Comparison of ENCODE assay signal across 31 cellular contexts in genomic region chr6:127078669-127079068, GRCh38. TPM values are rescaled to one million over a fixed set of nuclear protein-coding genes. Genes with fewer than 3 reads are reported as not detected.
"Had no signal": no experiment of that assay in that cellular context is flagged by ENCODE, and none has a peak within 500 bp of the region (broad histone marks: within the 10 kb centered on the region; RNA-seq: fewer than 3 reads in every experiment).

No MANE protein-coding gene starts in this region.

- H3K79me2 ChIP-seq: parathyroid adenoma had no signal

- ATAC-seq: natural killer cell; psoas muscle; right cardiac atrium; sciatic nerve; stimulated activated memory B cell treated with anti-CD40 and anti-IgM and Interleukin-4, amounts not matched to agents 10 μg/mL and 1 μg/mL and 100 μg/mL, for 72 hours; stimulated activated naive CD8-positive, alpha-beta T cell treated with anti-CD3 and anti-CD28 coated beads, Interleukin-15, amount 100 ng/mL, for 72 hours; stimulated activated naive CD8-positive, alpha-beta T cell treated with anti-CD3 and anti-CD28 coated beads, Interleukin-15, Interleukin-2, amounts not matched to agents 100 U/mL and 50 U/mL, for 24 hours; upper lobe of right lung had no signal

- H3K9ac ChIP-seq: neural progenitor cell, parathyroid adenoma had no signal

- H3K4me1 Mint-ChIP-seq: natural killer cell; neural progenitor cell; stimulated activated memory B cell treated with anti-CD40 and anti-IgM and Interleukin-4, amounts not matched to agents 10 μg/mL and 1 μg/mL and 100 μg/mL, for 72 hours; stimulated activated naive CD8-positive, alpha-beta T cell treated with anti-CD3 and anti-CD28 coated beads, Interleukin-15, amount 100 ng/mL, for 72 hours had no signal

- H2AFZ ChIP-seq: neural progenitor cell, parathyroid adenoma had no signal

- H3K9me3 ChIP-seq: ovary, psoas muscle, spleen, suprapubic skin, testis, tibial artery, transverse colon, upper lobe of right lung, uterus had no signal

- H3K27ac ChIP-seq: neural progenitor cell, ovary, parathyroid adenoma, psoas muscle, skin epidermis, spleen, suprapubic skin, testis, tibial artery, transverse colon, upper lobe of right lung, uterus had no signal

- DNase-seq: natural killer cell; occipital lobe; ovary; posterior cingulate gyrus; psoas muscle; right cardiac atrium; spleen; stimulated activated CD4-positive, alpha-beta T cell treated with anti-CD3 and anti-CD28 coated beads, Interleukin-12 subunit alpha, Interleukin-12 subunit beta, amount 100 ng/mL, for 4 hours; stimulated activated CD4-positive, alpha-beta T cell treated with anti-CD3 and anti-CD28 coated beads, Interleukin-1b, Interleukin-23, amount 100 ng/mL, for 48 hours; stimulated activated CD4-positive, alpha-beta T cell treated with anti-CD3 and anti-CD28 coated beads, Interleukin-4, amount 100 ng/mL, for 1 hour; stimulated activated CD4-positive, alpha-beta T cell treated with anti-CD3 and anti-CD28 coated beads, Interleukin-4, amount 100 ng/mL, for 4 hours; stimulated activated CD8-positive, alpha-beta memory T cell treated with anti-CD3 and anti-CD28 coated beads, Interleukin-4, amount 100 ng/mL, for 48 hours; stimulated activated naive CD4-positive, alpha-beta T cell; stimulated activated naive CD8-positive, alpha-beta T cell treated with anti-CD3 and anti-CD28 coated beads, Interleukin-15, amount 100 ng/mL, for 72 hours; stimulated activated naive CD8-positive, alpha-beta T cell treated with anti-CD3 and anti-CD28 coated beads, Interleukin-15, Interleukin-2, amounts not matched to agents 100 U/mL and 50 U/mL, for 24 hours; substantia nigra; testis; tibial artery; transverse colon; upper lobe of right lung; uterus had no signal

- H3K27me3 Mint-ChIP-seq: stimulated activated memory B cell treated with anti-CD40 and anti-IgM and Interleukin-4, amounts not matched to agents 10 μg/mL and 1 μg/mL and 100 μg/mL, for 72 hours; type B pancreatic cell had no signal

- H3K4me3 Mint-ChIP-seq: natural killer cell; nephron; neural progenitor cell; stimulated activated memory B cell treated with anti-CD40 and anti-IgM and Interleukin-4, amounts not matched to agents 10 μg/mL and 1 μg/mL and 100 μg/mL, for 72 hours; stimulated activated naive CD8-positive, alpha-beta T cell treated with anti-CD3 and anti-CD28 coated beads, Interleukin-15, amount 100 ng/mL, for 72 hours; type B pancreatic cell had no signal

- H3K4me3 ChIP-seq: neural progenitor cell, ovary, psoas muscle, skin epidermis, smooth muscle cell, spleen, suprapubic skin, testis, tibial artery, transverse colon, upper lobe of right lung, uterus had no signal

- H3K27ac Mint-ChIP-seq: natural killer cell; neural progenitor cell; progenitor cell of endocrine pancreas; stimulated activated memory B cell treated with anti-CD40 and anti-IgM and Interleukin-4, amounts not matched to agents 10 μg/mL and 1 μg/mL and 100 μg/mL, for 72 hours; stimulated activated naive CD8-positive, alpha-beta T cell treated with anti-CD3 and anti-CD28 coated beads, Interleukin-15, amount 100 ng/mL, for 72 hours; type B pancreatic cell had no signal

- H3K27me3 ChIP-seq: neural progenitor cell, ovary, spleen, suprapubic skin, testis, tibial artery, transverse colon, upper lobe of right lung, uterus had no signal

- H3K36me3 Mint-ChIP-seq: natural killer cell; neural progenitor cell; stimulated activated memory B cell treated with anti-CD40 and anti-IgM and Interleukin-4, amounts not matched to agents 10 μg/mL and 1 μg/mL and 100 μg/mL, for 72 hours; type B pancreatic cell had no signal

- H3K4me1 ChIP-seq: neural progenitor cell, parathyroid adenoma, psoas muscle, spleen, suprapubic skin, testis, tibial artery, transverse colon, upper lobe of right lung, uterus had no signal

- H3K9me3 Mint-ChIP-seq: nephron; neural progenitor cell; stimulated activated memory B cell treated with anti-CD40 and anti-IgM and Interleukin-4, amounts not matched to agents 10 μg/mL and 1 μg/mL and 100 μg/mL, for 72 hours; stimulated activated naive CD8-positive, alpha-beta T cell treated with anti-CD3 and anti-CD28 coated beads, Interleukin-15, amount 100 ng/mL, for 72 hours had no signal

- H3K36me3 ChIP-seq: neural progenitor cell, ovary, spleen, suprapubic skin, tibial artery, transverse colon, upper lobe of right lung, uterus had no signal

- H3K4me2 ChIP-seq: neural progenitor cell, smooth muscle cell had no signal

RNA-seq across cellular contexts. Expression of gene RSPO3, which starts 39.8 kb away (rescaled TPM):
- total RNA-seq: natural killer cell had no signal
